ENCODE assay signal across 8 cellular contexts in genomic region chr1:198681831-198682756, GRCh38. TPM values are rescaled to one million over a fixed set of nuclear protein-coding genes. Genes with fewer than 3 reads are reported as not detected.
A peak's percentile ranks its signal among the peaks of the same experiment; 100 is the strongest.
DNase-seq lines count a peak whose midpoint lies in the region; ATAC-seq, FAIRE-seq and TF ChIP-seq lines count a peak whose summit lies in the region.

No MANE protein-coding gene starts in this region.

- FAIRE-seq in GM19239 (lab: Jason Lieb, UNC), result peak; percentile 99

- no peaks in the 10 kb centered on the region for H3K9me3 ChIP-seq in BE2C
- H3K9me3 ChIP-seq in neuron (ENCODE audit: low read length), result no peaks in the 10 kb centered on the region

- no peaks in the 10 kb centered on the region for H3K36me3 ChIP-seq in BE2C
- no peaks in the 10 kb centered on the region for H3K36me3 ChIP-seq in neuron (ENCODE audit: insufficient read depth, low read length)

- H3K4me1 ChIP-seq in BE2C (peaks cover 40% of the 10 kb centered on the region), neuron (ENCODE audit: insufficient read depth, low read length) (peaks cover 22% of the 10 kb centered on the region)

- H3K27me3 ChIP-seq in BE2C (no peaks in the 10 kb centered on the region), neuron (ENCODE audit: insufficient read depth, low read length) (no peaks in the 10 kb centered on the region)

- peak overlapping the region; percentile 88 for H2AFZ ChIP-seq in neuron (ENCODE audit: low read depth, low read length)

- TF ChIP-seq POLR2A in erythroblast (IDR thresholded peaks at IDR 0.05; ENCODE audit: low read length), result peak; percentile 94

- ATAC-seq in HG03280 (IDR thresholded peaks at IDR 0.05; ENCODE audit: unreplicated experiment), result peak; percentile 93

- H3K4me3 ChIP-seq in BE2C (ENCODE audit: low read depth, low read length), result peak overlapping the region; percentile 48
- peak overlapping the region; percentile 40 for H3K4me3 ChIP-seq in neuron (ENCODE audit: low read length)

- no peak for TF ChIP-seq CTCF in BE2C (IDR thresholded peaks at IDR 0.05; ENCODE audit: low read depth, low read length)

- DNase-seq in BE2C (peak; percentile 41), GM19239 (ENCODE audit: insufficient read length, low spot score) (peak; percentile 17), NK-92 (lab: John Stamatoyannopoulos, UW; ENCODE audit: unreplicated experiment) (peak; percentile 29), erythroblast (lab: John Stamatoyannopoulos, UW) (peak; percentile 84 to 88), superior temporal gyrus (ENCODE audit: extremely low spot score) (peak; percentile 71)
- DNase-seq in activated CD8-positive, alpha-beta memory T cell treated with anti-CD3 and anti-CD28 coated beads, Interleukin-2, amount 50 U/mL, for 1 hour (ENCODE audit: extremely low read depth), result peak; percentile 76

RNA-seq across cellular contexts. Expression of gene PTPRC, which starts 43.3 kb away (rescaled TPM):
- polyA plus RNA-seq in BE2C (2012; ENCODE audit: insufficient read depth, insufficient read length, low read depth), result 0.60 TPM

Comparison
In these comparisons a context has a peak if more than half of its experiments do, and no peak if none do; other contexts are left out.
1. Peak in every context shown above with its lines: DNase-seq, ATAC-seq and H3K4me3 ChIP-seq.
2. DNase-seq: peak in every context shown above with its lines; median percentile 86 in erythroblast; 76 in activated CD8-positive, alpha-beta memory T cell treated with anti-CD3 and anti-CD28 coated beads, Interleukin-2, amount 50 U/mL, for 1 hour; 71 in superior temporal gyrus; 41 in BE2C; 29 in NK-92; 17 in GM19239.